In the genomic region with DNA sequence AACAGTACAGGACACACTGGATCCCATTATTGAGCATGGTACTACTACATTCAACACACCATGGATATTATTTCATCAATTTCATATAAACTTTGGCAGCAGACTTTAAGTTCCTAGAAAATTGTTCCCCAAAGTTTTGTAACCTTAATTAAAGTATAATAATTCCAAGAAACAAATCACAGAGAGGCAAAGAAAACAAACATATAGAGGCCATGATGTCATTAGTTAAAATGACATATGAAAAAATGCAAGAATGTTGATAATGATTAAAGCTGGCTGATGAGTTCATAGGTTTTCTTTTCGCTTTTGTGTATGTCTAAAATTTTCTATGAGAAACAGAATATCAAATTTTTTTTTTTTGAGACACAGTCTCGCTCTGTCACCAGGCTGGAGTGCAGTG, we compare ENCODE assay signal across 28 cellular contexts.
"Had no signal": no experiment of that assay in that cellular context is flagged by ENCODE, and none has a peak within 500 bp of the region (broad histone marks: within the 10 kb centered on the region; RNA-seq: fewer than 3 reads in every experiment).

No MANE protein-coding gene starts in this region.

- ATAC-seq: stimulated activated memory B cell treated with anti-CD40 and anti-IgM and Interleukin-4, amounts not matched to agents 10 μg/mL and 1 μg/mL and 100 μg/mL, for 72 hours; stimulated activated naive B cell treated with anti-CD40 and anti-IgM and Interleukin-4, amounts not matched to agents 10 μg/mL and 1 μg/mL and 100 μg/mL, for 72 hours; stimulated activated naive CD8-positive, alpha-beta T cell treated with anti-CD3 and anti-CD28 coated beads, Interleukin-15, amount 100 ng/mL, for 72 hours; stimulated activated naive CD8-positive, alpha-beta T cell treated with anti-CD3 and anti-CD28 coated beads, Interleukin-15, Interleukin-2, amounts not matched to agents 100 U/mL and 50 U/mL, for 24 hours; upper lobe of right lung had no signal

- H3K9me3 ChIP-seq: stomach, suprapubic skin, testis, thoracic aorta, thyroid gland, tibial artery, tibial nerve, transverse colon, upper lobe of left lung, upper lobe of right lung, uterus, vagina had no signal

- H3K27ac ChIP-seq: stomach, suprapubic skin, testis, thoracic aorta, thyroid gland, tibial artery, tibial nerve, transverse colon, upper lobe of left lung, upper lobe of right lung, uterus, vagina had no signal

- DNase-seq: stimulated activated CD4-positive, alpha-beta T cell treated with anti-CD3 and anti-CD28 coated beads, Interleukin-2, amount 100 ng/mL, for 48 hours; stimulated activated CD4-positive, alpha-beta T cell treated with anti-CD3 and anti-CD28 coated beads, Interleukin-4, amount 100 ng/mL, for 1 hour; stimulated activated CD4-positive, alpha-beta T cell treated with anti-CD3 and anti-CD28 coated beads, Interleukin-4, amount 100 ng/mL, for 24 hours; stimulated activated CD4-positive, alpha-beta T cell treated with anti-CD3 and anti-CD28 coated beads, Interleukin-4, amount 100 ng/mL, for 4 hours; stimulated activated CD8-positive, alpha-beta memory T cell treated with anti-CD3 and anti-CD28 coated beads, Interleukin-4, amount 100 ng/mL, for 48 hours; stimulated activated naive B cell treated with anti-CD40 and anti-IgM and Interleukin-4, amounts not matched to agents 10 μg/mL and 1 μg/mL and 100 μg/mL, for 72 hours; stimulated activated naive CD4-positive, alpha-beta T cell; stimulated activated naive CD4-positive, alpha-beta T cell treated with Interleukin-2 at 50 U/mL for 16 hours; stimulated activated naive CD8-positive, alpha-beta T cell treated with anti-CD3 and anti-CD28 coated beads, Interleukin-15, amount 100 ng/mL, for 72 hours; stimulated activated naive CD8-positive, alpha-beta T cell treated with anti-CD3 and anti-CD28 coated beads, Interleukin-15, Interleukin-2, amounts not matched to agents 100 U/mL and 50 U/mL, for 24 hours; stomach; substantia nigra; testis; thyroid gland; tibial artery; transverse colon; trophoblast cell; upper lobe of left lung; upper lobe of right lung; uterus had no signal

- FAIRE-seq: urothelium cell line had no signal

- H3K4me1 ChIP-seq: stomach, suprapubic skin, testis, thyroid gland, tibial artery, tibial nerve, transverse colon, upper lobe of left lung, upper lobe of right lung, uterus, vagina had no signal

- H3K27ac Mint-ChIP-seq: stimulated activated memory B cell treated with anti-CD40 and anti-IgM and Interleukin-4, amounts not matched to agents 10 μg/mL and 1 μg/mL and 100 μg/mL, for 72 hours; stimulated activated naive B cell treated with anti-CD40 and anti-IgM and Interleukin-4, amounts not matched to agents 10 μg/mL and 1 μg/mL and 100 μg/mL, for 72 hours; stimulated activated naive CD8-positive, alpha-beta T cell treated with anti-CD3 and anti-CD28 coated beads, Interleukin-15, amount 100 ng/mL, for 72 hours; stimulated activated naive CD8-positive, alpha-beta T cell treated with anti-CD3 and anti-CD28 coated beads, Interleukin-15, Interleukin-2, amounts not matched to agents 100 ng/mL and 50 ng/mL, for 24 hours; type B pancreatic cell had no signal

- H3K27me3 ChIP-seq: stomach, suprapubic skin, testis, thyroid gland, tibial artery, tibial nerve, transverse colon, upper lobe of left lung, upper lobe of right lung, uterus, vagina had no signal

- H3K36me3 ChIP-seq: stomach, suprapubic skin, thoracic aorta, thyroid gland, tibial artery, tibial nerve, transverse colon, upper lobe of left lung, upper lobe of right lung, uterus, vagina had no signal

- H3K4me3 Mint-ChIP-seq: stimulated activated memory B cell treated with anti-CD40 and anti-IgM and Interleukin-4, amounts not matched to agents 10 μg/mL and 1 μg/mL and 100 μg/mL, for 72 hours; stimulated activated naive B cell treated with anti-CD40 and anti-IgM and Interleukin-4, amounts not matched to agents 10 μg/mL and 1 μg/mL and 100 μg/mL, for 72 hours; stimulated activated naive CD8-positive, alpha-beta T cell treated with anti-CD3 and anti-CD28 coated beads, Interleukin-15, amount 100 ng/mL, for 72 hours; stimulated activated naive CD8-positive, alpha-beta T cell treated with anti-CD3 and anti-CD28 coated beads, Interleukin-15, Interleukin-2, amounts not matched to agents 100 ng/mL and 50 ng/mL, for 24 hours; type B pancreatic cell had no signal

- H3K27me3 Mint-ChIP-seq: stimulated activated memory B cell treated with anti-CD40 and anti-IgM and Interleukin-4, amounts not matched to agents 10 μg/mL and 1 μg/mL and 100 μg/mL, for 72 hours; stimulated activated naive B cell treated with anti-CD40 and anti-IgM and Interleukin-4, amounts not matched to agents 10 μg/mL and 1 μg/mL and 100 μg/mL, for 72 hours; stimulated activated naive CD8-positive, alpha-beta T cell treated with anti-CD3 and anti-CD28 coated beads, Interleukin-15, amount 100 ng/mL, for 72 hours; stimulated activated naive CD8-positive, alpha-beta T cell treated with anti-CD3 and anti-CD28 coated beads, Interleukin-15, Interleukin-2, amounts not matched to agents 100 ng/mL and 50 ng/mL, for 24 hours; type B pancreatic cell had no signal

- H3K4me3 ChIP-seq: stomach, suprapubic skin, testis, thoracic aorta, thyroid gland, tibial artery, tibial nerve, transverse colon, upper lobe of left lung, upper lobe of right lung, uterus, vagina had no signal
